In the genomic region with DNA sequence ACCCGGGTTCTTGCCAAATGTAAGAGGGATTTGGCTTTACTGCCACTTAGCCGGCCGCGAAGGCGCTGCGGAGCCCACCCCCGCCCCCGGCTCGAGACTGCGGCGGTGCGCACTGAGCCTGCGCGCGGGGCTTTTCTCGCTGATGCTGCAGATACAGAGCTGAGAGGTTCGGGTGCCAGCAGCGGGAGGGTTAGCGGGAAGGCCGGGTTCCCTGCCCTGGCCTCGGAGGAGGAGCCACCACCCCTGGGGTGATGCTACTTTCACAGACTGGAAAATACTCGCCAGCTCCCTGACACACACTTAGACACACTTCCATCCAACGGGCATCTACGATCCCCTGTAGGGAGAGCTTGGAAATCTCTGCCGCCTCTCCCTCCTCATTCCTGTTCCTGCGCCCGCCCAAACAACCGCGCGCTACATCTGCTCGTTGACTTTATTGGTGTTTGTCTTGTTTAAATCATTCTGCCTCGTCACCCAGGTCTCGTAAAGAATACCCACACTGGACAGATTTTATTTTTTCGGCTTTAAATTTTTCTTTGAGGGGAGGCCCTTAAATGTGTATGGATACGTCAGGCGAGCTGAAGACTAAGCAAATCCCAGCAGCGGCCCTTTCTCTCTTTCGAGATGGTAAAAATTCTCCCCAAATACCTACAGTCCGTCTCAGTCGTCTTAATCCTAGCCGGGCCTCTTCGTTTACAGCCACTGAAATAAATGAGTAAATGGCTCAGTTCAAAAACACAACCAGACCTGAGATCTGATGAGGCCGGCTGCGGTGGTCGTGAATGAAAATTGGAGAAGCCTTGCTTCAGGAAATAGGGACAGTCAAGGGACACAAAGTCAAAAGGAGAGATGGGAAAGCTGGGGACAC, we compare ENCODE assay signal across 9 cellular contexts. TPM values are rescaled to one million over a fixed set of nuclear protein-coding genes. Genes with fewer than 3 reads are reported as not detected.
DNase-seq lines count a peak whose midpoint lies in the region; ATAC-seq and TF ChIP-seq lines count a peak whose summit lies in the region.
"Had no signal": no experiment of that assay in that cellular context is flagged by ENCODE, and none has a peak within 500 bp of the region (broad histone marks: within the 10 kb centered on the region; RNA-seq: fewer than 3 reads in every experiment).

No MANE protein-coding gene starts in this region.

- TF ChIP-seq EP300 in tibial nerve (IDR thresholded peaks at IDR 0.05) = no peak

- DNase-seq in NCI-H1092 treated with DMSO at 0.1 percent for 48 hours (lab: John Stamatoyannopoulos, UW) (peak; percentile 54), NCI-H1092 (lab: John Stamatoyannopoulos, UW) (no peak), NCI-H2196 (lab: John Stamatoyannopoulos, UW; ENCODE audit: unreplicated experiment) (peak; percentile 38), lung (ENCODE audit: low spot score) (no peak), tibial nerve (ENCODE audit: low spot score in 2 of 2) (no peak), HT-29 (ENCODE audit: low spot score) (no peak)

- H3K27me3 ChIP-seq in ectodermal cell (ENCODE audit: control insufficient read depth, insufficient read depth, low read length, poor library complexity, severe bottlenecking) (peaks cover 36% of the 10 kb centered on the region), lung (ENCODE audit: control insufficient read depth, insufficient read depth) (no peaks in the 10 kb centered on the region), tibial nerve (peaks cover 0 to 46% of the 10 kb centered on the region in 2 donors)

- H3K27ac ChIP-seq in ectodermal cell (ENCODE audit: insufficient read depth, low read depth, low read length, poor library complexity, severe bottlenecking) (peak overlapping the region; percentile 91), lung (ENCODE audit: low read depth in 1 of 2, low read length in 1 of 2) (peak overlapping the region; percentile 15 to 78), tibial nerve (peak overlapping the region in 2 of 4 donors; percentile 67 to 73)
- H3K27ac ChIP-seq: VCaP had no signal

- TF ChIP-seq CTCF in lung (IDR thresholded peaks at IDR 0.05; ENCODE audit: control extremely low read depth, extremely low read depth) = no peak
- peak in 1 of 5 experiments; percentile 15 for TF ChIP-seq CTCF in tibial nerve (IDR thresholded peaks at IDR 0.05)

- peak; percentile 9 for ATAC-seq in lung (ENCODE audit: insufficient read depth, low FRiP score)
- ATAC-seq in GM18505 (IDR thresholded peaks at IDR 0.05; ENCODE audit: unreplicated experiment) = no peak

- H3K4me1 ChIP-seq in ectodermal cell (ENCODE audit: control insufficient read depth, insufficient read depth, low read length) (peaks cover 3% of the 10 kb centered on the region), lung (ENCODE audit: control insufficient read depth in 2 of 2, insufficient read depth in 2 of 2, low read length in 2 of 2) (peaks cover 0 to 13% of the 10 kb centered on the region in 2 donors), tibial nerve (peaks cover 0 to 60% (median 16%) of the 10 kb centered on the region in 4 donors)

- 0% methylated on average over 44 to 45 of the region's 45 CpGs for WGBS in ectodermal cell, 2 experiments
- 1 to 5% methylated on average over 45 of the region's 45 CpGs for WGBS in lung, 2 donors
- 1 to 3% methylated on average over 35 to 41 of the region's 45 CpGs for WGBS in tibial nerve, 2 donors

- no peaks in the 10 kb centered on the region for H3K9me3 ChIP-seq in ectodermal cell (ENCODE audit: control insufficient read depth, low read length)
- H3K9me3 ChIP-seq in lung (ENCODE audit: control insufficient read depth in 2 of 2, insufficient read depth in 1 of 2, low read length in 1 of 2) = peaks cover 0 to 15% of the 10 kb centered on the region in 2 donors
- H3K9me3 ChIP-seq in tibial nerve = no peaks in the 10 kb centered on the region

- no peaks in the 10 kb centered on the region for H3K36me3 ChIP-seq in ectodermal cell (ENCODE audit: control insufficient read depth, insufficient read depth, low read length)
- no peaks in the 10 kb centered on the region for H3K36me3 ChIP-seq in lung (ENCODE audit: control insufficient read depth in 2 of 2, insufficient read depth in 2 of 2, low read length in 2 of 2)
- no peaks in the 10 kb centered on the region for H3K36me3 ChIP-seq in tibial nerve

- TF ChIP-seq POLR2A in tibial nerve (IDR thresholded peaks at IDR 0.05) = no peak
- no peak for TF ChIP-seq POLR2A in GM18505 (IDR thresholded peaks at IDR 0.05; ENCODE audit: borderline replicate concordance, extremely low read depth, insufficient read depth, insufficient read length)

- peak overlapping the region; percentile 48 for H3K4me3 ChIP-seq in ectodermal cell (ENCODE audit: insufficient read depth, low read depth, low read length)
- no peak overlapping the region for H3K4me3 ChIP-seq in lung
- peak overlapping the region; percentile 43 to 69 (median 54) for H3K4me3 ChIP-seq in tibial nerve

RNA-seq across cellular contexts. Expression of gene PCDH7, which starts 1.9 kb away (rescaled TPM):
- 14.6 TPM for polyA plus RNA-seq in ectodermal cell (2013, experiment 1 of 4)
- 12.1 TPM for polyA plus RNA-seq in ectodermal cell (2013, experiment 2 of 4)
- 11.7 TPM for polyA plus RNA-seq in ectodermal cell (2013, experiment 3 of 4)
- 13.4 TPM for polyA plus RNA-seq in ectodermal cell (2013, experiment 4 of 4)
- total RNA-seq in lung (10 to 100 TPM in 1 of 2 donors, 1 to 10 TPM in 1; 9.4 to 57.6 TPM), tibial nerve (10 to 100 TPM in 3 of 4 donors, 1 to 10 TPM in 1; 5.1 to 26.0 (median 14.2) TPM)
- 1 to 10 TPM in 1 of 2 donors, under 1 TPM in 1; 0.75 to 1.3 TPM for polyA plus RNA-seq in lung
- 0.21 and 0.43 TPM in 2 replicates for total RNA-seq in HT-29 (2014; rRNA removed; shearing (Covaris generic))

Comparison
In these comparisons a context has a peak if more than half of its experiments do, and no peak if none do; other contexts are left out.
1. DNase-seq: peak in NCI-H1092 treated with DMSO at 0.1 percent for 48 hours (single experiment) and NCI-H2196 (single experiment); none in NCI-H1092 (single experiment), lung (single experiment), tibial nerve (0 of 2) and HT-29 (single experiment).